9 cellular contexts compared by ENCODE assay signal in the genomic region with DNA sequence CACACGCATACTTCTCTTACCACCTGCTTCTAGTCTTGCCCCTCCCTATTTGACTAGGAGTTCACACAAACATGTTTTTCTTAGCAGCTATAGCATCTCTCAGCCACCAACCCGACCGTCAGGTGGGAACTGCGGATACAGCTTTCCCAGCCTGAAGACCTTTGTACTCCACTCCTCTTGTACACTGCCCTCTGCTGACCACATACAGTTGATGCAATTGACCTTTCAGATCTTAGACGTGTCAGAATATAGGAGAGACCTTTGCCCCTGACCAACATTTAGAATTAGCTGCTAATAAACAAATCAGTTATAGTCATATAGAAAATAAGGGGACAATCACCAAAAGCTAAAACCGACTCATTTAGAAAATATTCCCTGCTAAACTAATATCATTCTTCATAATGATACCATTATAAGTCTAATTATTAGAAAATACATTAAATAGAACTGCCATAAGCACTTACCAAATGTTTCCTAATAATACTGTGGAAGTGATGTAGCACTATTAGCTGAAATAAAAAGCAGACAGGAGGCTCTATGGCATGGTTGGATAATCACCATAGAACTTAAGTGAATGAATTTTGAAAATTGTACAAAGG.
DNase-seq lines count a peak whose midpoint lies in the region; ATAC-seq and TF ChIP-seq lines count a peak whose summit lies in the region.
"Had no signal": no experiment of that assay in that cellular context is flagged by ENCODE, and none has a peak within 500 bp of the region (broad histone marks: within the 10 kb centered on the region; RNA-seq: fewer than 3 reads in every experiment).

No MANE protein-coding gene starts in this region.

- H3K27ac ChIP-seq in body of pancreas (no peak overlapping the region), aorta (ENCODE audit: low read depth in 1 of 2, low read length in 2 of 2) (no peak overlapping the region)

- no peaks in the 10 kb centered on the region for H3K27me3 ChIP-seq in body of pancreas
- no peaks in the 10 kb centered on the region for H3K27me3 ChIP-seq in aorta (ENCODE audit: control insufficient read depth in 1 of 2, insufficient read depth in 2 of 2, low read length in 1 of 2)

- POLR2A ChIA-PET in GM10248 (lab: Yijun Ruan, JAX): no interaction called here

- H3K36me3 ChIP-seq in body of pancreas (replicated peaks in 1 of 2; ENCODE audit: insufficient read depth in 1 of 2, low read depth in 2 of 2) (no peaks in the 10 kb centered on the region), aorta (ENCODE audit: control insufficient read depth in 1 of 2, insufficient read depth in 2 of 2, low read length in 1 of 2) (no peaks in the 10 kb centered on the region)

- intact Hi-C loops in body of pancreas (cut with DNase I): no loop called here
- intact Hi-C loops in aorta (cut with DNase I): no loop called here

- 9 to 11% methylated on average over 6 of the region's 6 CpGs for WGBS in body of pancreas, 2 donors
- WGBS in aorta, 2 donors: 28% methylated on average over 6 of the region's 6 CpGs

- CTCF ChIA-PET in GM10248 (lab: Yijun Ruan, JAX): interaction anchor here (0.7 to 5.4 kb wide), 29 partner anchors 10 to 750 kb away, joined by 3 to 62 read pairs (median 4); a partner anchor contains a TSS

- DNase-seq in GM10248 (ENCODE audit: extremely low spot score): peak; percentile 39
- DNase-seq in NCI-H510A (lab: John Stamatoyannopoulos, UW): peak; percentile 54
- DNase-seq in body of pancreas: peak; percentile 48 to 66 (median 56)
- peak; percentile 76 for DNase-seq in kidney glomerular epithelial cell (lab: John Stamatoyannopoulos, UW)
- DNase-seq in aorta: no peak
- DNase-seq in activated gamma-delta T cell treated with Interleukin-2 at 50 U/mL for 16 hours: no peak
- DNase-seq: activated naive CD8-positive, alpha-beta T cell treated with anti-CD3 and anti-CD28 coated beads, Interleukin-2, amount 10 ng/mL, durations not matched to agents 7 days and 5 days had no signal

- TF ChIP-seq CTCF in GM10248 (IDR thresholded peaks at IDR 0.05; ENCODE audit: control extremely low read depth, extremely low read depth, low read depth, missing control alignments): peak; percentile 75
- TF ChIP-seq CTCF in body of pancreas (IDR thresholded peaks at IDR 0.05): peak; percentile 49 to 71 (median 67)

- H3K9me3 ChIP-seq in body of pancreas: no peaks in the 10 kb centered on the region
- no peaks in the 10 kb centered on the region for H3K9me3 ChIP-seq in aorta (ENCODE audit: control insufficient read depth, low read length)

- H3K4me1 ChIP-seq in body of pancreas (no peaks in the 10 kb centered on the region), aorta (ENCODE audit: control insufficient read depth in 1 of 2, insufficient read depth in 2 of 2, low read length in 2 of 2) (no peaks in the 10 kb centered on the region)

- H3K4me3 ChIP-seq in body of pancreas (no peak overlapping the region), aorta (ENCODE audit: low read length in 2 of 2) (no peak overlapping the region)

- no peak for TF ChIP-seq POLR2A in body of pancreas (IDR thresholded peaks at IDR 0.05)

- ATAC-seq in GM21447 (IDR thresholded peaks at IDR 0.05; ENCODE audit: unreplicated experiment) (peak; percentile 96), HG03521 (IDR thresholded peaks at IDR 0.05; ENCODE audit: unreplicated experiment) (peak; percentile 83), body of pancreas (peak; percentile 77), aorta (ENCODE audit: low FRiP score) (peak; percentile 48)

Comparison
In these comparisons a context has a peak if more than half of its experiments do, and no peak if none do; other contexts are left out.
1. DNase-seq: peak in GM10248 (single experiment), NCI-H510A (single experiment), body of pancreas (4 of 4) and kidney glomerular epithelial cell (single experiment); none in aorta (0 of 2) and activated gamma-delta T cell treated with Interleukin-2 at 50 U/mL for 16 hours (single experiment).
2. Peak in every context shown above with its lines, with median percentiles within 50 percentile points of each other: ATAC-seq.